8 cellular contexts compared by ENCODE assay signal in the genomic region with DNA sequence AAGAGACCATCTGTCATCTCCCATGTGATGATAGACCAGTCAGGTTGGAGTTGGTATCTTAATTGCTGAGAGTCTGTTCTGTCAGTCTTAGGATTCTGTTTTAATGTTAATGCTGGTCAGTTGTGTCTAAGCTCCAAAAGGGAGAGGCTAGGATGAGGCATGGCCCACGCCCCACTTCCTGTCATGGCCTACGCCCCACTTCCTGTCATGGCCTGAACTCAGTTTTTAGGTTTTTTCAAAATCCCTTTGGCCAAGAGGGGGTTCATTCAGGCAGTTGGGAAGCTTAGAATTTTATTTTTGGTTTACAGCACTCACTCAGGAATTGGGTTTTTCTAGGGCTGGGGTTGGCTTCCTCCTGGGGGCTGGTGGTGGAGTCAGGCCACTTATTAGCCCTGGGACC.
DNase-seq lines count a peak whose midpoint lies in the region; ATAC-seq, FAIRE-seq and TF ChIP-seq lines count a peak whose summit lies in the region.
"Not testable (repeated sequence)": the region's sequence is repeated elsewhere in the genome, so short reads cannot be mapped to it uniquely, and the experiment has no call there.

No MANE protein-coding gene starts in this region.

- not testable (repeated sequence) for H4K20me1 ChIP-seq in BLaER1 treated with 17β-estradiol and CSF1 and Interleukin-3, amounts not matched to agents 10 nM and 100 nM

- ATAC-seq in activated naive CD4-positive, alpha-beta T cell treated with anti-CD3 and anti-CD28 coated beads, Interleukin-2, amount 50 U/mL, for 72 hours; naive thymus-derived CD8-positive, alpha-beta T cell: not testable (repeated sequence)

- TF ChIP-seq CTCF in bronchial epithelial cell (IDR thresholded peaks at IDR 0.05; ENCODE audit: insufficient read depth, low read length, severe bottlenecking); cardiac muscle cell (IDR thresholded peaks at IDR 0.05; ENCODE audit: low read depth, low read length): not testable (repeated sequence)

- H3K9ac ChIP-seq in BLaER1 treated with 17β-estradiol and CSF1 and Interleukin-3, amounts not matched to agents 10 nM and 100 nM = peak overlapping the region in 2 of 11 experiments; percentile 33 to 50; a peak in 4 of 22 replicates

- H3K4me1 Mint-ChIP-seq in IgD-negative memory B cell = peaks cover 17 to 29% (median 23%) of the 10 kb centered on the region in 3 donors
- peaks cover 32% of the 10 kb centered on the region for H3K4me1 Mint-ChIP-seq in T-helper 1 cell treated with Interleukin-12 subunit alpha and Interleukin-12 subunit beta and Interleukin-4 antibody, amounts not matched to agents 30 μg/mL and 1 μg/mL, for 36 hours (ENCODE audit: low read depth)
- H3K4me1 Mint-ChIP-seq in activated CD4-positive, alpha-beta memory T cell treated with anti-CD3 and anti-CD28 coated beads, Interleukin-2, amount 10 ng/mL, durations not matched to agents 7 days and 5 days = peaks cover 45% of the 10 kb centered on the region
- H3K4me1 Mint-ChIP-seq in naive thymus-derived CD8-positive, alpha-beta T cell = peaks cover 12 to 46% (median 40%) of the 10 kb centered on the region in 4 donors

- H3K36me3 Mint-ChIP-seq in IgD-negative memory B cell; naive thymus-derived CD8-positive, alpha-beta T cell: not testable (repeated sequence)
- H3K36me3 Mint-ChIP-seq in T-helper 1 cell treated with Interleukin-12 subunit alpha and Interleukin-12 subunit beta and Interleukin-4 antibody, amounts not matched to agents 30 μg/mL and 1 μg/mL, for 36 hours (ENCODE audit: low read depth) = peaks cover 18% of the 10 kb centered on the region
- peaks cover 18% of the 10 kb centered on the region for H3K36me3 Mint-ChIP-seq in activated CD4-positive, alpha-beta memory T cell treated with anti-CD3 and anti-CD28 coated beads, Interleukin-2, amount 10 ng/mL, durations not matched to agents 7 days and 5 days (ENCODE audit: low read depth)
- peaks cover 0 to 11% of the 10 kb centered on the region in 2 donors for H3K36me3 Mint-ChIP-seq in activated naive CD4-positive, alpha-beta T cell treated with anti-CD3 and anti-CD28 coated beads, Interleukin-2, amount 50 U/mL, for 72 hours

- not testable (repeated sequence) for H3K36me3 ChIP-seq in BLaER1 treated with 17β-estradiol and CSF1 and Interleukin-3, amounts not matched to agents 10 nM and 100 nM; bronchial epithelial cell (ENCODE audit: control insufficient read depth, insufficient read depth, low read length); cardiac muscle cell

- DNase-seq in activated CD4-positive, alpha-beta memory T cell treated with anti-CD3 and anti-CD28 coated beads, Interleukin-2, amount 10 ng/mL, durations not matched to agents 7 days and 5 days = peak; percentile 39
- not testable (repeated sequence) for DNase-seq in activated naive CD4-positive, alpha-beta T cell treated with anti-CD3 and anti-CD28 coated beads, Interleukin-2, amount 50 U/mL, for 72 hours (ENCODE audit: low spot score in 2 of 2); cardiac muscle cell (ENCODE audit: low read depth in 1 of 2, low spot score in 1 of 2); naive thymus-derived CD8-positive, alpha-beta T cell
- peak; percentile 6 for DNase-seq in bronchial epithelial cell (ENCODE audit: low read depth)

- H3K27ac ChIP-seq in BLaER1 treated with 17β-estradiol and CSF1 and Interleukin-3, amounts not matched to agents 10 nM and 100 nM = peak overlapping the region in 8 of 11 experiments; percentile 11 to 80 (median 48); a peak in 14 of 22 replicates
- H3K27ac ChIP-seq in cardiac muscle cell = peak overlapping the region; percentile 23

- CTCF ChIA-PET in activated CD4-positive, alpha-beta memory T cell treated with anti-CD3 and anti-CD28 coated beads, Interleukin-2, amount 10 ng/mL, durations not matched to agents 7 days and 5 days (lab: Charles Lee) = not testable (repeated sequence)

- peak overlapping the region in 2 of 3 donors; percentile 39 to 78 for H3K27ac Mint-ChIP-seq in IgD-negative memory B cell
- H3K27ac Mint-ChIP-seq in T-helper 1 cell treated with Interleukin-12 subunit alpha and Interleukin-12 subunit beta and Interleukin-4 antibody, amounts not matched to agents 30 μg/mL and 1 μg/mL, for 36 hours = peak overlapping the region; percentile 77
- peak overlapping the region; percentile 75 for H3K27ac Mint-ChIP-seq in activated CD4-positive, alpha-beta memory T cell treated with anti-CD3 and anti-CD28 coated beads, Interleukin-2, amount 10 ng/mL, durations not matched to agents 7 days and 5 days
- H3K27ac Mint-ChIP-seq in activated naive CD4-positive, alpha-beta T cell treated with anti-CD3 and anti-CD28 coated beads, Interleukin-2, amount 50 U/mL, for 72 hours = peak overlapping the region; percentile 31 to 50
- peak overlapping the region in 9 of 10 donors; percentile 6 to 81 (median 31) for H3K27ac Mint-ChIP-seq in naive thymus-derived CD8-positive, alpha-beta T cell

- not testable (repeated sequence) for H3K9me3 Mint-ChIP-seq in IgD-negative memory B cell; T-helper 1 cell treated with Interleukin-12 subunit alpha and Interleukin-12 subunit beta and Interleukin-4 antibody, amounts not matched to agents 30 μg/mL and 1 μg/mL, for 36 hours; activated CD4-positive, alpha-beta memory T cell treated with anti-CD3 and anti-CD28 coated beads, Interleukin-2, amount 10 ng/mL, durations not matched to agents 7 days and 5 days; activated naive CD4-positive, alpha-beta T cell treated with anti-CD3 and anti-CD28 coated beads, Interleukin-2, amount 50 U/mL, for 72 hours; naive thymus-derived CD8-positive, alpha-beta T cell

- FAIRE-seq in bronchial epithelial cell (lab: Jason Lieb, UNC) = not testable (repeated sequence)

- H3K27me3 ChIP-seq in BLaER1 treated with 17β-estradiol and CSF1 and Interleukin-3, amounts not matched to agents 10 nM and 100 nM; bronchial epithelial cell (ENCODE audit: control insufficient read depth, insufficient read depth, low read length); cardiac muscle cell: not testable (repeated sequence)

- H3K27me3 Mint-ChIP-seq in IgD-negative memory B cell; T-helper 1 cell treated with Interleukin-12 subunit alpha and Interleukin-12 subunit beta and Interleukin-4 antibody, amounts not matched to agents 30 μg/mL and 1 μg/mL, for 36 hours (ENCODE audit: low read depth); activated CD4-positive, alpha-beta memory T cell treated with anti-CD3 and anti-CD28 coated beads, Interleukin-2, amount 10 ng/mL, durations not matched to agents 7 days and 5 days; naive thymus-derived CD8-positive, alpha-beta T cell: not testable (repeated sequence)

- H3K9me3 ChIP-seq in BLaER1 treated with 17β-estradiol and CSF1 and Interleukin-3, amounts not matched to agents 10 nM and 100 nM (replicated peaks in 1 of 11); cardiac muscle cell (ENCODE audit: low read depth): not testable (repeated sequence)

- H3K4me3 ChIP-seq in BLaER1 treated with 17β-estradiol and CSF1 and Interleukin-3, amounts not matched to agents 10 nM and 100 nM = peak overlapping the region in 1 of 10 experiments; percentile 32; a peak in 1 of 20 replicates
- H3K4me3 ChIP-seq in bronchial epithelial cell (ENCODE audit: low read depth, low read length); cardiac muscle cell: not testable (repeated sequence)

- POLR2A ChIA-PET in activated CD4-positive, alpha-beta memory T cell treated with anti-CD3 and anti-CD28 coated beads, Interleukin-2, amount 10 ng/mL, durations not matched to agents 7 days and 5 days (lab: Charles Lee) = interaction anchor here (1.0 kb wide), 1 partner anchor 9 kb away, joined by 3 read pairs; no protein-coding TSS in a partner anchor
- POLR2A ChIA-PET in naive thymus-derived CD8-positive, alpha-beta T cell (lab: Charles Lee) = not testable (repeated sequence)

- H3K4me3 Mint-ChIP-seq in IgD-negative memory B cell; T-helper 1 cell treated with Interleukin-12 subunit alpha and Interleukin-12 subunit beta and Interleukin-4 antibody, amounts not matched to agents 30 μg/mL and 1 μg/mL, for 36 hours; activated CD4-positive, alpha-beta memory T cell treated with anti-CD3 and anti-CD28 coated beads, Interleukin-2, amount 10 ng/mL, durations not matched to agents 7 days and 5 days; naive thymus-derived CD8-positive, alpha-beta T cell: not testable (repeated sequence)

- H3K4me2 ChIP-seq in BLaER1 treated with 17β-estradiol and CSF1 and Interleukin-3, amounts not matched to agents 10 nM and 100 nM = peak overlapping the region in 10 of 11 experiments; percentile 36 to 85 (median 66); a peak in 19 of 22 replicates

- H3K4me1 ChIP-seq in BLaER1 treated with 17β-estradiol and CSF1 and Interleukin-3, amounts not matched to agents 10 nM and 100 nM = peaks cover 36 to 67% (median 45%) of the 10 kb centered on the region in 10 experiments
- not testable (repeated sequence) for H3K4me1 ChIP-seq in cardiac muscle cell (ENCODE audit: low read depth)
